ENCODE assay signal across 1 cellular context in the genomic region with DNA sequence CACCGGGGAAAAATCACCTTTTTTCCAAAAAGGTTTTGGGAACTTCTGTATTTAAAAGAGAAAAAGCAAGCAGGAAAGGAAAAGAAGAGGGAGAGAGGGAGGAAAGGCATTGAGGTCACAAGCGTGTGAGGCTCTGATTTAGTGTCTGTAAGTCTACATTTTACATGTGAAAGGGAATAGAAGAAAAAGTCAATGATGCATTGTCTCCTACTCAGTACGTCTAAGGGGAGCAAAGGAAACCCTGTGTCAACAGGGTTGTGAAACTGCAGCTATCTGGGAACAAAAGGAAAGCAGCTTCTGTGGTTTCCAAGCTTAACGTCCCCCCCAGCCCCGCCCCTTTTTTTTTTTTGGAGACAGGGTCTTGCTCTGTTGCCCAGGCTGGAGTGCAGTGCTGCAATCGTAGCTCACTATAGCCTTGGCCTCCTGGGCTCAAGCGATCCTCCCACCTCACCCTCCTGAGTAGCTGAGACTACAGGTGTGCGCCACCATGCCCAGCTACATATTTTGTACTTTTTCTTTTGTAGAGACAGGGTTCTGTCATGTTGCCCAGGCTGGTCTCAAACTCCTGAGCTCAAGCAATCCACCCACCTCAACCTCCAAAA.
TF ChIP-seq lines count a peak whose summit lies in the region.

No MANE protein-coding gene starts in this region.

TF ChIP-seq in HepG2, 621 proteins besides CTCF, POLR2A, EP300 and RAD21:
- TF ChIP-seq ZNF121 (CRISPR knock-in tag; IDR thresholded peaks at IDR 0.05) = peak; percentile 75
- TF ChIP-seq ZNF232 (CRISPR knock-in tag; IDR thresholded peaks at IDR 0.05; ENCODE audit: borderline replicate concordance) = peak; percentile 90
- TF ChIP-seq, protein P1, sequence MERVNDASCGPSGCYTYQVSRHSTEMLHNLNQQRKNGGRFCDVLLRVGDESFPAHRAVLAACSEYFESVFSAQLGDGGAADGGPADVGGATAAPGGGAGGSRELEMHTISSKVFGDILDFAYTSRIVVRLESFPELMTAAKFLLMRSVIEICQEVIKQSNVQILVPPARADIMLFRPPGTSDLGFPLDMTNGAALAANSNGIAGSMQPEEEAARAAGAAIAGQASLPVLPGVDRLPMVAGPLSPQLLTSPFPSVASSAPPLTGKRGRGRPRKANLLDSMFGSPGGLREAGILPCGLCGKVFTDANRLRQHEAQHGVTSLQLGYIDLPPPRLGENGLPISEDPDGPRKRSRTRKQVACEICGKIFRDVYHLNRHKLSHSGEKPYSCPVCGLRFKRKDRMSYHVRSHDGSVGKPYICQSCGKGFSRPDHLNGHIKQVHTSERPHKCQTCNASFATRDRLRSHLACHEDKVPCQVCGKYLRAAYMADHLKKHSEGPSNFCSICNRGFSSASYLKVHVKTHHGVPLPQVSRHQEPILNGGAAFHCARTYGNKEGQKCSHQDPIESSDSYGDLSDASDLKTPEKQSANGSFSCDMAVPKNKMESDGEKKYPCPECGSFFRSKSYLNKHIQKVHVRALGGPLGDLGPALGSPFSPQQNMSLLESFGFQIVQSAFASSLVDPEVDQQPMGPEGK (CRISPR knock-in tag; IDR thresholded peaks at IDR 0.05) = peak; percentile 45
- TF ChIP-seq HMGXB3 (CRISPR knock-in tag; IDR thresholded peaks at IDR 0.05; ENCODE audit: borderline replicate concordance) = no peak
- peak; percentile 6; the same call in 1 of the 2 replicates for TF ChIP-seq CEBPB (IDR thresholded peaks at IDR 0.05; ENCODE audit: borderline replicate concordance, low read depth, low read length)
- TF ChIP-seq SOX6 (IDR thresholded peaks at IDR 0.05) = no peak
- peak; percentile 58 for TF ChIP-seq SOX6 (CRISPR knock-in tag; IDR thresholded peaks at IDR 0.05)
- no peak for TF ChIP-seq PRMT3 (CRISPR knock-in tag; IDR thresholded peaks at IDR 0.05; ENCODE audit: borderline replicate concordance, low read depth)
- TF ChIP-seq SYNCRIP (IDR thresholded peaks at IDR 0.05; ENCODE audit: insufficient read depth, low read depth, low read length) = no peak
- 0 out of 2 replicates have a peak, but pooled peaks have one; percentile 5 for TF ChIP-seq TCF7 (IDR thresholded peaks at IDR 0.05; ENCODE audit: low read depth)
- TF ChIP-seq FOXA1 (IDR thresholded peaks at IDR 0.05) = no peak
- peak; percentile 69; the same call in 1 of the 2 replicates for TF ChIP-seq FOXA1 (CRISPR knock-in tag; IDR thresholded peaks at IDR 0.05)
- TF ChIP-seq KLF6 (CRISPR knock-in tag; IDR thresholded peaks at IDR 0.05) = no peak
- TF ChIP-seq SOX5 (CRISPR knock-in tag; IDR thresholded peaks at IDR 0.05; ENCODE audit: borderline replicate concordance) = peak; percentile 55; the same call in 1 of the 2 replicates
- peak; percentile 54 for TF ChIP-seq FOXA3 (CRISPR knock-in tag; IDR thresholded peaks at IDR 0.05)
- TF ChIP-seq SOX13 (IDR thresholded peaks at IDR 0.05) = peak; percentile 58
- TF ChIP-seq SOX13 (CRISPR knock-in tag; conservative IDR thresholded peaks at IDR 0.05 in 1 of 2, IDR thresholded peaks at IDR 0.05 in 1 of 2) = peak in 1 of 2 experiments; percentile 83; a peak in 2 of 4 replicates
- 0 out of 2 replicates have a peak, but pooled peaks have one; percentile 17 for TF ChIP-seq CEBPG (CRISPR knock-in tag; IDR thresholded peaks at IDR 0.05)
